22 cellular contexts compared by ENCODE assay signal in the genomic region with DNA sequence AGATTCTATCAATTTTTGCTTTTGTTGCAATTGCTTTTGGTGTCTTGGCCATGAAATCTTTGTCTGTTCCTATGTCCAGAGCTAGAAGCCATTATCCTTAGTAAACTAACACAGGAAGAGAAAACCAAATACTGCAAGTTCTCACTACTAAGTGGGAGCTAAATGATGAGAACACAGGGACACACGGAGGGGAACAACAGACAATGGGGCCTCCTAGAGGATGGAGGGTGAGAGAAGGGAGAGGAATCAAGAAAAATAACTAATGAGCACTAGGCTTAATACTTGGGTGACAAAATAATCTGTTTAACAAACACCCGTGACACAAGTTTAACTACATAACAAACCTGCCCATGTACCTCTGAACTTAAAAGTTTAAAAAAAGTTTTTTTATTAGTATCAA.
"Had no signal": no experiment of that assay in that cellular context is flagged by ENCODE, and none has a peak within 500 bp of the region (broad histone marks: within the 10 kb centered on the region; RNA-seq: fewer than 3 reads in every experiment).

No MANE protein-coding gene starts in this region.

- DNase-seq: activated CD4-positive, alpha-beta T cell treated with anti-CD3 and anti-CD28 coated beads for 1 hour; activated CD4-positive, alpha-beta T cell treated with anti-CD3 and anti-CD28 coated beads, Interleukin-2, amount 50 U/mL, for 4 hours; activated T-cell treated with anti-CD3 and anti-CD28 coated beads for 4 hours; anterior cingulate cortex; caudate nucleus; effector memory CD8-positive, alpha-beta T cell; foreskin melanocyte; glutamatergic neuron; hippocampal formation; islet precursor cell; lower lobe of right lung; stimulated activated CD4-positive, alpha-beta T cell treated with anti-CD3 and anti-CD28 coated beads, Interleukin-12 subunit alpha, Interleukin-12 subunit beta, amount 100 ng/mL, for 4 hours; stimulated activated CD4-positive, alpha-beta T cell treated with anti-CD3 and anti-CD28 coated beads, Interleukin-1b, Interleukin-23, amount 100 ng/mL, for 48 hours; stimulated activated CD8-positive, alpha-beta memory T cell treated with anti-CD3 and anti-CD28 coated beads, Interleukin-4, amount 100 ng/mL, for 48 hours; stimulated activated naive CD4-positive, alpha-beta T cell treated with Interleukin-2 at 50 U/mL for 16 hours; SW 1271; T1000; thyroid gland had no signal

- H3K27me3 ChIP-seq: right atrium auricular region, thyroid gland had no signal

- H3K4me3 Mint-ChIP-seq: brain; effector memory CD8-positive, alpha-beta T cell had no signal

- H3K27ac Mint-ChIP-seq: effector memory CD8-positive, alpha-beta T cell; progenitor cell of endocrine pancreas had no signal

- H3K4me1 ChIP-seq: lower lobe of right lung, right atrium auricular region, thyroid gland had no signal

- H3K27me3 Mint-ChIP-seq: effector memory CD8-positive, alpha-beta T cell; progenitor cell of endocrine pancreas had no signal

- H3K27ac ChIP-seq: epithelial cell of prostate, lower lobe of right lung, right atrium auricular region, thyroid gland had no signal

- H3K4me3 ChIP-seq: lower lobe of right lung, right atrium auricular region, thyroid gland had no signal

- H3K4me1 Mint-ChIP-seq: brain had no signal

- ATAC-seq: effector memory CD8-positive, alpha-beta T cell; lower lobe of right lung had no signal

- H3K9me3 ChIP-seq: lower lobe of right lung, right atrium auricular region, thyroid gland had no signal

- H3K9me3 Mint-ChIP-seq: brain; effector memory CD8-positive, alpha-beta T cell had no signal
